ENCODE assay signal across 9 cellular contexts in the genomic region with DNA sequence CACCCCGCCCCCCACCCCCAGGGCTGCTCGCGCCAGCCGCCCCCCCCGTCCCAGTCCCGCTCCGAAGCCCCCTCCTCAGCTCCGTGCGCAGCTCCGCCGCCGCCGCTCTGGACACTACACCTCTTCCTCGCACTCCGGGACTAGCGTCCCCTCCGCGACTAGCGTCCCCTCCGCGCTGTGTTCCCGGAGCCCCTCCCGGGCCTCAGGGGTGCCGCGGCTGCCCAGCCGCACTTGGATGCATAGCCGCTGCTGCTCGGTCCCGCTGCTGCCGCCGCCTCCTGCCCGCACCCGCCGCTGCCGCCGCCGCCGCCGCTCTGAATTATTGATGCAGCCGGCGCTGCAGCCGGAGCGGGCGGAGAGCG. TPM values are rescaled to one million over a fixed set of nuclear protein-coding genes. Genes with fewer than 3 reads are reported as not detected.
DNase-seq lines count a peak whose midpoint lies in the region; ATAC-seq and TF ChIP-seq lines count a peak whose summit lies in the region.
"Had no signal": no experiment of that assay in that cellular context is flagged by ENCODE, and none has a peak within 500 bp of the region (broad histone marks: within the 10 kb centered on the region; RNA-seq: fewer than 3 reads in every experiment).

TSS of gene CBLN1 (minus strand) at position 358 of the 362 bp plus-strand sequence. CDS start 373 bp downstream, outside the sequence.

- no peak within 1 kb of the TSS for H3K9ac ChIP-seq in adipocyte (ENCODE audit: low read length)

- H3K27ac ChIP-seq in heart right ventricle (peak within 1 kb of the TSS in 1 of 10 donors; percentile 45), mesodermal cell (ENCODE audit: low read depth, low read length, severe bottlenecking) (peak within 1 kb of the TSS; percentile 41), upper lobe of left lung (peak within 1 kb of the TSS in 1 of 4 donors; percentile 44), thyroid gland (no peak within 1 kb of the TSS)

- WGBS in heart right ventricle, 2 donors, result 1% methylated on average over 29 to 45 of the region's 45 CpGs
- 0% methylated on average over 27 to 38 of the region's 45 CpGs for WGBS in mesodermal cell (ENCODE audit: insufficient coverage in 2 of 2), 2 experiments
- 0% methylated on average over 14 of the region's 45 CpGs; no CpG with 5 or more reads in 1 of the 2 donors for WGBS in upper lobe of left lung, 2 donors
- WGBS in thyroid gland, 2 donors, result 0 to 5% methylated on average over 3 to 19 of the region's 45 CpGs

- H3K27me3 ChIP-seq in heart right ventricle, result peaks cover 41 to 94% (median 92%) of the 10 kb centered on the region in 7 donors
- H3K27me3 ChIP-seq in adipocyte (replicated peaks; ENCODE audit: control insufficient read depth, insufficient read depth, low read length), result peaks cover 78% of the 10 kb centered on the region
- H3K27me3 ChIP-seq in upper lobe of left lung, result peaks cover 0 to 69% (median 38%) of the 10 kb centered on the region in 4 donors
- peaks cover 38% of the 10 kb centered on the region for H3K27me3 ChIP-seq in thyroid gland

- ATAC-seq in heart right ventricle (no peak), Right ventricle myocardium inferior (no peak), upper lobe of left lung (ENCODE audit: low FRiP score in 2 of 2) (no peak)

- peaks cover 5 to 61% (median 36%) of the 10 kb centered on the region in 9 donors for H3K4me1 ChIP-seq in heart right ventricle
- H3K4me1 ChIP-seq in adipocyte (ENCODE audit: control insufficient read depth, insufficient read depth, low read length), result peaks cover 5% of the 10 kb centered on the region
- peaks cover 23% of the 10 kb centered on the region for H3K4me1 ChIP-seq in mesodermal cell (ENCODE audit: control insufficient read depth, insufficient read depth, low read length, poor library complexity, severe bottlenecking)
- peaks cover 15 to 63% (median 19%) of the 10 kb centered on the region in 4 donors for H3K4me1 ChIP-seq in upper lobe of left lung
- peaks cover 13 to 52% of the 10 kb centered on the region in 2 donors for H3K4me1 ChIP-seq in thyroid gland

- no peak for TF ChIP-seq CTCF in heart right ventricle (IDR thresholded peaks at IDR 0.05)
- TF ChIP-seq CTCF in upper lobe of left lung (IDR thresholded peaks at IDR 0.05), result no peak
- TF ChIP-seq CTCF in thyroid gland (IDR thresholded peaks at IDR 0.05), result no peak

- TF ChIP-seq POLR2A in upper lobe of left lung (IDR thresholded peaks at IDR 0.05) (no peak), thyroid gland (IDR thresholded peaks at IDR 0.05) (no peak)

- no peak for DNase-seq in heart right ventricle
- DNase-seq in Right ventricle myocardium inferior (ENCODE audit: missing footprints), result no peak
- no peak for DNase-seq in adipocyte (ENCODE audit: low read depth)
- no peak for DNase-seq in upper lobe of left lung
- no peak for DNase-seq in posterior vena cava (ENCODE audit: low spot score)
- no peak for DNase-seq in cerebellar nuclear complex (lab: John Stamatoyannopoulos, UW)
- no peak for DNase-seq in thyroid gland

- H3K9me3 ChIP-seq in heart right ventricle (no peaks in the 10 kb centered on the region), adipocyte (ENCODE audit: control insufficient read depth, low read length) (no peaks in the 10 kb centered on the region), mesodermal cell (ENCODE audit: control insufficient read depth, low read length) (no peaks in the 10 kb centered on the region), upper lobe of left lung (no peaks in the 10 kb centered on the region), thyroid gland (no peaks in the 10 kb centered on the region)

- H3K4me3 ChIP-seq in heart right ventricle, result peak within 1 kb of the TSS; percentile 11 to 56 (median 51)
- peak within 1 kb of the TSS; percentile 37 for H3K4me3 ChIP-seq in adipocyte (ENCODE audit: low read length)
- peak within 1 kb of the TSS; percentile 47 for H3K4me3 ChIP-seq in mesodermal cell (ENCODE audit: extremely low read depth, insufficient read depth, low read length, poor library complexity, severe bottlenecking)
- H3K4me3 ChIP-seq in upper lobe of left lung, result peak within 1 kb of the TSS; percentile 1 to 56 (median 50)
- peak within 1 kb of the TSS in 1 of 3 donors; percentile 38 for H3K4me3 ChIP-seq in thyroid gland (replicated peaks in 1 of 3)

- H3K36me3 ChIP-seq in heart right ventricle, result no peaks in the 10 kb centered on the region
- no peaks in the 10 kb centered on the region for H3K36me3 ChIP-seq in adipocyte (ENCODE audit: control insufficient read depth, insufficient read depth, low read length, severe bottlenecking)
- H3K36me3 ChIP-seq in mesodermal cell (ENCODE audit: control insufficient read depth, insufficient read depth, low read length), result no peaks in the 10 kb centered on the region
- no peaks in the 10 kb centered on the region for H3K36me3 ChIP-seq in upper lobe of left lung
- H3K36me3 ChIP-seq in thyroid gland, result no peaks in the 10 kb centered on the region

- intact Hi-C loops in heart right ventricle (cut with DNase I) (loop anchor here in 1 of 10 donors (5.0 kb wide), 1 partner anchor 284 kb away; no protein-coding TSS in a partner anchor), Right ventricle myocardium inferior (cut with DNase I) (no loop called here), posterior vena cava (cut with DNase I) (no loop called here), thyroid gland (cut with DNase I) (no loop called here)

- TF ChIP-seq EP300 in upper lobe of left lung (IDR thresholded peaks at IDR 0.05), result no peak

RNA-seq across cellular contexts. Expression of gene CBLN1, which starts in this region (rescaled TPM):
- 1 to 10 TPM in 7 of 10 donors, under 1 TPM in 3; 0.19 to 3.0 (median 1.3) TPM for total RNA-seq in heart right ventricle
- polyA plus RNA-seq in heart right ventricle, result 1 to 10 TPM in 1 of 2 donors, under 1 TPM in 1; 0.59 to 2.3 TPM
- 0.89 TPM for total RNA-seq in Right ventricle myocardium inferior
- polyA plus RNA-seq in mesodermal cell (2013, experiment 1 of 2), result 6.6 TPM
- 7.4 TPM for polyA plus RNA-seq in mesodermal cell (2013, experiment 2 of 2)
- total RNA-seq in upper lobe of left lung, result under 1 TPM in 2 of 6 donors, not detected in 4; 0.10 to 0.49 TPM
- 1 to 10 TPM in 1 of 2 donors, under 1 TPM in 1; 0.67 to 2.2 TPM for total RNA-seq in posterior vena cava
- total RNA-seq in thyroid gland, result 1 to 10 TPM in 1 of 4 donors, not detected in 3; 1.0 TPM
- total RNA-seq: fibroblast of villous mesenchyme had no signal
